In the genomic region with DNA sequence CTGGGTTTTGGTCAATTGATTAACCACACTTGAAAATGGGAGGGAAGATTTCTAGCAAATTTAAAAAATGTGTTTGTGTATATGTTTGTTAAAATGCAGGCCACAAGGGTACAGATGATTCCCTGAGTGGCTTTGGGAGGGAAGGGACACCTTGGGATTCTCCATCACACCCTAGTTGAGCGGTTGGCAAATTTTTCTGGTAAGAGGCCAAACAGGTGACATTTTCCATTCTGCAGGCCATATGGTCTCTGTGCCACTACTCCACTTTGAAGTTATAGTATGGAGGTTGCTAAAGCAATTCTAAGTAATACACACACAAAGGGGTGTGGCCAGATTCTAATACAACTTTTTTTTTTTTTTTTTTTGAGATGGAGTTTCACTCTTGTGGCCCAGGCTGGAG, we compare ENCODE assay signal across 22 cellular contexts.
"Had no signal": no experiment of that assay in that cellular context is flagged by ENCODE, and none has a peak within 500 bp of the region (broad histone marks: within the 10 kb centered on the region; RNA-seq: fewer than 3 reads in every experiment).

No MANE protein-coding gene starts in this region.

- H3K9me3 Mint-ChIP-seq: mesothelial cell of epicardium; naive B cell; natural killer cell; nephron progenitor cell; stimulated activated naive CD8-positive, alpha-beta T cell treated with anti-CD3 and anti-CD28 coated beads, Interleukin-15, amount 100 ng/mL, for 72 hours; type B pancreatic cell had no signal

- H3K4me1 Mint-ChIP-seq: mesothelial cell of epicardium had no signal

- H3K36me3 Mint-ChIP-seq: natural killer cell had no signal

- ATAC-seq: left lobe of liver; lower lobe of right lung; natural killer cell; right lobe of liver; stimulated activated naive CD8-positive, alpha-beta T cell treated with anti-CD3 and anti-CD28 coated beads, Interleukin-15, amount 100 ng/mL, for 72 hours had no signal

- H3K27me3 Mint-ChIP-seq: naive B cell; progenitor cell of endocrine pancreas; stimulated activated naive CD8-positive, alpha-beta T cell treated with anti-CD3 and anti-CD28 coated beads, Interleukin-15, amount 100 ng/mL, for 72 hours; type B pancreatic cell had no signal

- H3K27ac Mint-ChIP-seq: mesothelial cell of epicardium; naive B cell; natural killer cell; nephron progenitor cell; progenitor cell of endocrine pancreas; stimulated activated naive CD8-positive, alpha-beta T cell treated with anti-CD3 and anti-CD28 coated beads, Interleukin-15, amount 100 ng/mL, for 72 hours; type B pancreatic cell had no signal

- H3K4me3 Mint-ChIP-seq: mesothelial cell of epicardium; naive B cell; natural killer cell; nephron progenitor cell; stimulated activated naive CD8-positive, alpha-beta T cell treated with anti-CD3 and anti-CD28 coated beads, Interleukin-15, amount 100 ng/mL, for 72 hours; type B pancreatic cell had no signal

- DNase-seq: islet precursor cell; lower lobe of right lung; mammary epithelial cell; mesendoderm; naive B cell; natural killer cell; nephron progenitor cell; ovary; right lobe of liver; stimulated activated CD4-positive, alpha-beta T cell treated with anti-CD3 and anti-CD28 coated beads, Interleukin-12 subunit alpha, Interleukin-12 subunit beta, amount 100 ng/mL, for 4 hours; stimulated activated CD4-positive, alpha-beta T cell treated with anti-CD3 and anti-CD28 coated beads, Interleukin-15, amount 100 ng/mL, for 24 hours; stimulated activated CD4-positive, alpha-beta T cell treated with anti-CD3 and anti-CD28 coated beads, Interleukin-2, amount 100 ng/mL, for 24 hours; stimulated activated CD4-positive, alpha-beta T cell treated with anti-CD3 and anti-CD28 coated beads, Interleukin-4, amount 100 ng/mL, for 1 hour; stimulated activated naive CD4-positive, alpha-beta T cell treated with Interleukin-2 at 50 U/mL for 16 hours; stimulated activated naive CD8-positive, alpha-beta T cell treated with anti-CD3 and anti-CD28 coated beads, Interleukin-15, amount 100 ng/mL, for 72 hours; uterus had no signal

- H3K9me3 ChIP-seq: lower lobe of right lung, ovary, right atrium auricular region, right lobe of liver, tibial nerve, uterus had no signal
